In genomic region chr3:153591566-153592221, GRCh38 we compare ENCODE assay signal across 1 cellular context.
TF ChIP-seq lines count a peak whose summit lies in the region.

No MANE protein-coding gene starts in this region.

TF ChIP-seq in K562, 482 proteins besides CTCF, POLR2A, EP300 and RAD21:
- TF ChIP-seq PRDM10 (IDR thresholded peaks at IDR 0.05; ENCODE audit: partially characterized antibody) (no peak), TFAM (CRISPR knock-in tag; conservative IDR thresholded peaks at IDR 0.05) (no peak), CEBPG (CRISPR knock-in tag; IDR thresholded peaks at IDR 0.05) (no peak), CEBPG (tag; conservative IDR thresholded peaks at IDR 0.05 in 1 of 2, IDR thresholded peaks at IDR 0.05 in 1 of 2) (peak; percentile 11 to 25; a peak in 1 of 4 replicates), SMARCE1 (IDR thresholded peaks at IDR 0.05) (no peak), PBX2 (CRISPR knock-in tag; IDR thresholded peaks at IDR 0.05; ENCODE audit: low read depth) (no peak), PBX2 (tag; conservative IDR thresholded peaks at IDR 0.05; ENCODE audit: low read depth) (peak; percentile 35; the same call in 1 of the 2 replicates), MEIS2 (IDR thresholded peaks at IDR 0.05; ENCODE audit: partially characterized antibody) (peak; percentile 72)
